18 cellular contexts compared by ENCODE assay signal in genomic region chr2:217001740-217002139, GRCh38.
"Had no signal": no experiment of that assay in that cellular context is flagged by ENCODE, and none has a peak within 500 bp of the region (broad histone marks: within the 10 kb centered on the region; RNA-seq: fewer than 3 reads in every experiment).

No MANE protein-coding gene starts in this region.

- FAIRE-seq: HepG2, RCC 7860 had no signal

- ATAC-seq: HepG2 had no signal

- DNase-seq: IMR-90, Karpas-422, KG1, MG63, NCI-H1092 treated with DMSO at 0.1 percent for 48 hours, NCI-H1436, NCI-H187, NCI-H2029, NCI-H2227 treated with DMSO at 0.1 percent for 48 hours, NCI-H526 treated with DMSO at 0.1 percent for 48 hours, NCI-H748 treated with DMSO at 0.1 percent for 48 hours, Right ventricle myocardium superior, RPMI8226, SIG-M5 had no signal

- H3K4me3 ChIP-seq: MG63, SJSA1, SK-N-MC had no signal

- H3K27ac ChIP-seq: SJSA1, SK-N-MC had no signal

- H3K36me3 ChIP-seq: MG63, SJSA1 had no signal

- H3K9me3 ChIP-seq: MG63, SJSA1 had no signal

- H3K27me3 ChIP-seq: MG63, SJSA1 had no signal
